ENCODE assay signal across 8 cellular contexts in the genomic region with DNA sequence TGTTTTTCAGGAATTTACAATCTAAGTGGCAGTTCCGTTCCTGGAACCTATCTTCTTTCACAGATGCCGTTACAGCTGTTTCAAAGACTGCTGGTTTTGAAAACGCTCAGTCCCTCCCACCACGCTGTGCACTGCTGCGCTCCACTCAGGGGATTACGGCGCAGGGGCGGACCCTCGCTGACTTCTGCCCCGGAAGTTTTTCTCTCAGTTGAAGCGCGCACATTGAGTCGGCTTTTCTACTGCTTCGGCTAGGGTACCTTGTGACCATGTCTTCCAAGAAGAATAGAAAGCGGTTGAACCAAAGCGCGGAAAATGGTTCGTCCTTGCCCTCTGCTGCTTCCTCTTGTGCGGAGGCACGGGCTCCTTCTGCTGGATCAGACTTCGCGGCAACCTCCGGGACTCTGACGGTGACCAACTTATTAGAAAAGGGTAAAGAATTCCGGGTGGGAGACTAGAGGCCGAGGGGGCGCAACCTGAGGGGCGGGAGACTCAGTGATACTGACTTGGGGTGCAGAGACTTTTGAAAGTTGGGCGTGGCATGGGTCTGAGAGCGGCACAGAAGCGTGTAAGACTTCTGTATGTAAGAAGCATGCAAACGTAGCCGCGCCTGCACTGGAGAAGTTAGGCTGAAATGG. TPM values are rescaled to one million over a fixed set of nuclear protein-coding genes. Genes with fewer than 3 reads are reported as not detected.
DNase-seq lines count a peak whose midpoint lies in the region; ATAC-seq and TF ChIP-seq lines count a peak whose summit lies in the region.

No MANE protein-coding gene starts in this region.

- H3K9me3 Mint-ChIP-seq in HFFc6 (no peaks in the 10 kb centered on the region), glutamatergic neuron (ENCODE audit: unreplicated experiment) (no peaks in the 10 kb centered on the region), osteocyte (ENCODE audit: unreplicated experiment) (no peaks in the 10 kb centered on the region)
- no peaks in the 10 kb centered on the region for H3K9me3 Mint-ChIP-seq in activated naive CD4-positive, alpha-beta T cell treated with anti-CD3 and anti-CD28 coated beads, Interleukin-2, amount 50 U/mL, for 72 hours

- peak overlapping the region; percentile 75; the same call in 1 of the 2 replicates for H3K9ac ChIP-seq in SK-N-SH

- no peak overlapping the region for H3K4me3 Mint-ChIP-seq in HFFc6
- peak overlapping the region; percentile 97 for H3K4me3 Mint-ChIP-seq in glutamatergic neuron (ENCODE audit: unreplicated experiment)
- no peak overlapping the region for H3K4me3 Mint-ChIP-seq in osteocyte (ENCODE audit: unreplicated experiment)

- peak overlapping the region; percentile 94 for H2AFZ ChIP-seq in SK-N-SH (ENCODE audit: low read depth)

- peak overlapping the region; percentile 98 for H3K4me3 ChIP-seq in NB4 (ENCODE audit: low read depth, low read length)
- peak overlapping the region; percentile 77 to 96 for H3K4me3 ChIP-seq in SK-N-SH (ENCODE audit: low read depth in 2 of 2, low read length in 1 of 2)
- peak overlapping the region; percentile 91 to 99 for H3K4me3 ChIP-seq in tibial artery

- peaks cover 21% of the 10 kb centered on the region for H3K4me1 Mint-ChIP-seq in HFFc6 (ENCODE audit: low read depth)
- H3K4me1 Mint-ChIP-seq in glutamatergic neuron (ENCODE audit: low read depth, unreplicated experiment) = peaks cover 1% of the 10 kb centered on the region
- peaks cover 10% of the 10 kb centered on the region for H3K4me1 Mint-ChIP-seq in osteocyte (ENCODE audit: unreplicated experiment)

- WGBS in SK-N-SH (ENCODE audit: low lambda C conversion rate) = 1% methylated on average over 34 of the region's 34 CpGs

- H3K9me2 ChIP-seq in SK-N-SH = no peaks in the 10 kb centered on the region

- H3K79me2 ChIP-seq in SK-N-SH (ENCODE audit: insufficient read depth) = peaks cover 76% of the 10 kb centered on the region

- TF ChIP-seq POLR2A in NB4 (IDR thresholded peaks at IDR 0.05; ENCODE audit: extremely low read depth, insufficient read length) = no peak

- POLR2A ChIA-PET in SK-N-SH (lab: Yijun Ruan, JAX) = interaction anchor here (1.2 to 1.3 kb wide), 2 partner anchors 9 to 190 kb away, joined by 4 to 5 read pairs; a partner anchor contains a TSS

- TF ChIP-seq RAD21 in SK-N-SH (IDR thresholded peaks at IDR 0.05; ENCODE audit: low read length) = no peak

- intact Hi-C loops in tibial artery (cut with DNase I; ENCODE audit: low total_unique reads) = loop anchor here (5.0 kb wide), 1 partner anchor 166 kb away; no protein-coding TSS in a partner anchor

- H3K36me3 Mint-ChIP-seq in HFFc6 (ENCODE audit: low read depth) (no peaks in the 10 kb centered on the region), glutamatergic neuron (ENCODE audit: unreplicated experiment) (no peaks in the 10 kb centered on the region), osteocyte (ENCODE audit: unreplicated experiment) (no peaks in the 10 kb centered on the region)
- peaks cover 0 to 15% of the 10 kb centered on the region in 2 donors for H3K36me3 Mint-ChIP-seq in activated naive CD4-positive, alpha-beta T cell treated with anti-CD3 and anti-CD28 coated beads, Interleukin-2, amount 50 U/mL, for 72 hours

- peaks cover 7% of the 10 kb centered on the region in 2 experiments; a peak in 3 of 4 replicates for H3K4me1 ChIP-seq in SK-N-SH (ENCODE audit: control insufficient read depth in 1 of 2, insufficient read depth in 2 of 2, low read depth in 1 of 2, low read length in 1 of 2)
- H3K4me1 ChIP-seq in tibial artery = peaks cover 0 to 26% (median 19%) of the 10 kb centered on the region in 4 donors

- DNase-seq in GM04504 (ENCODE audit: low read depth) = peak; percentile 66
- peak; percentile 75 for DNase-seq in HFFc6
- peak; percentile 92 for DNase-seq in NB4 (ENCODE audit: low read depth)
- DNase-seq in SK-N-SH = peak; percentile 83
- peak; percentile 84 to 86 for DNase-seq in activated naive CD4-positive, alpha-beta T cell treated with anti-CD3 and anti-CD28 coated beads, Interleukin-2, amount 50 U/mL, for 72 hours (ENCODE audit: low spot score in 2 of 2)
- peak; percentile 85 for DNase-seq in glutamatergic neuron
- peak; percentile 91 for DNase-seq in osteocyte (ENCODE audit: extremely low spot score, unreplicated experiment)
- DNase-seq in tibial artery = peak; percentile 82 to 88

- H3K27ac Mint-ChIP-seq in HFFc6 = peak overlapping the region; percentile 85
- peak overlapping the region; percentile 95 to 97 for H3K27ac Mint-ChIP-seq in activated naive CD4-positive, alpha-beta T cell treated with anti-CD3 and anti-CD28 coated beads, Interleukin-2, amount 50 U/mL, for 72 hours
- peak overlapping the region; percentile 69 for H3K27ac Mint-ChIP-seq in glutamatergic neuron (ENCODE audit: unreplicated experiment)
- peak overlapping the region; percentile 93 for H3K27ac Mint-ChIP-seq in osteocyte (ENCODE audit: unreplicated experiment)

- no peak for TF ChIP-seq EP300 in SK-N-SH (IDR thresholded peaks at IDR 0.05; ENCODE audit: borderline replicate concordance in 1 of 2, low read depth in 1 of 2, low read length in 1 of 2)

- H3K27ac ChIP-seq in SK-N-SH (ENCODE audit: low read depth in 2 of 2, low read length in 1 of 2) (peak overlapping the region; percentile 67 to 95), tibial artery (peak overlapping the region; percentile 68 to 81)

- peaks cover 13% of the 10 kb centered on the region for H3F3A ChIP-seq in SK-N-SH (replicated peaks; ENCODE audit: insufficient read depth)

- H4K20me1 ChIP-seq in SK-N-SH (ENCODE audit: insufficient read depth) = no peaks in the 10 kb centered on the region

- TF ChIP-seq CTCF in HFFc6 (IDR thresholded peaks at IDR 0.05) (no peak), NB4 (IDR thresholded peaks at IDR 0.05; ENCODE audit: low read depth, low read length) (no peak), SK-N-SH (IDR thresholded peaks at IDR 0.05) (no peak; the same call in 1 of the 2 replicates), glutamatergic neuron (IDR thresholded peaks at IDR 0.05; ENCODE audit: partially characterized antibody, unreplicated experiment) (no peak), osteocyte (IDR thresholded peaks at IDR 0.05) (no peak), tibial artery (IDR thresholded peaks at IDR 0.05) (no peak)

- H3K27me3 Mint-ChIP-seq in HFFc6 (ENCODE audit: insufficient read depth) (no peaks in the 10 kb centered on the region), glutamatergic neuron (ENCODE audit: unreplicated experiment) (no peaks in the 10 kb centered on the region), osteocyte (ENCODE audit: unreplicated experiment) (no peaks in the 10 kb centered on the region)

- H3K27me3 ChIP-seq in SK-N-SH (ENCODE audit: insufficient read depth) (no peaks in the 10 kb centered on the region), tibial artery (no peaks in the 10 kb centered on the region)

- H3K36me3 ChIP-seq in SK-N-SH (replicated peaks in 1 of 2; ENCODE audit: control insufficient read depth in 1 of 2, insufficient read depth in 2 of 2, low read length in 1 of 2) (no peaks in the 10 kb centered on the region), tibial artery (peaks cover 0 to 3% (median 0%) of the 10 kb centered on the region in 3 donors)

- H3K4me2 ChIP-seq in SK-N-SH = peak overlapping the region; percentile 81

- H3K9me3 ChIP-seq in SK-N-SH (no peaks in the 10 kb centered on the region), tibial artery (no peaks in the 10 kb centered on the region)

- CTCF ChIA-PET in SK-N-SH (lab: Yijun Ruan, JAX) = interaction anchor here (0.9 to 4.6 kb wide), 6 partner anchors 8 to 222 kb away, joined by 3 to 43 read pairs (median 5); no protein-coding TSS in a partner anchor

- ATAC-seq in activated naive CD4-positive, alpha-beta T cell treated with anti-CD3 and anti-CD28 coated beads, Interleukin-2, amount 50 U/mL, for 72 hours = peak; percentile 97 to 98

TF ChIP-seq in SK-N-SH, 30 proteins besides CTCF, POLR2A, EP300 and RAD21 (continues in another document):
- TF ChIP-seq FOXM1 (IDR thresholded peaks at IDR 0.05; ENCODE audit: low read depth) (peak; percentile 83; the same call in 1 of the 2 replicates), YY1 (IDR thresholded peaks at IDR 0.05; ENCODE audit: low read depth) (no peak; the same call in 1 of the 2 replicates), RXRA (IDR thresholded peaks at IDR 0.05; ENCODE audit: borderline replicate concordance, low read depth) (no peak), ELF1 (IDR thresholded peaks at IDR 0.05) (peak; percentile 50; the same call in 1 of the 2 replicates), TEAD4 (IDR thresholded peaks at IDR 0.05; ENCODE audit: borderline replicate concordance, insufficient read depth) (no peak), TCF12 (IDR thresholded peaks at IDR 0.05) (no peak), MEF2A (IDR thresholded peaks at IDR 0.05; ENCODE audit: borderline replicate concordance, low read depth) (no peak), GABPA (IDR thresholded peaks at IDR 0.05; ENCODE audit: low read depth) (peak; percentile 87), SIN3A (IDR thresholded peaks at IDR 0.05; ENCODE audit: borderline replicate concordance, low read depth, low read length) (peak; percentile 95), RCOR1 (IDR thresholded peaks at IDR 0.05; ENCODE audit: low read length) (no peak)
- TF ChIP-seq, protein P1, sequence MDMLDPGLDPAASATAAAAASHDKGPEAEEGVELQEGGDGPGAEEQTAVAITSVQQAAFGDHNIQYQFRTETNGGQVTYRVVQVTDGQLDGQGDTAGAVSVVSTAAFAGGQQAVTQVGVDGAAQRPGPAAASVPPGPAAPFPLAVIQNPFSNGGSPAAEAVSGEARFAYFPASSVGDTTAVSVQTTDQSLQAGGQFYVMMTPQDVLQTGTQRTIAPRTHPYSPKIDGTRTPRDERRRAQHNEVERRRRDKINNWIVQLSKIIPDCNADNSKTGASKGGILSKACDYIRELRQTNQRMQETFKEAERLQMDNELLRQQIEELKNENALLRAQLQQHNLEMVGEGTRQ (IDR thresholded peaks at IDR 0.05; ENCODE audit: borderline replicate concordance, low read depth, low read length) = no peak

RNA-seq across cellular contexts. Expression of a gene that starts 0.6 kb away (rescaled TPM):
- total RNA-seq in HFFc6 (2021; fragmentation: NEBNext Ultra II Directional; extraction: Animal tissue kit (Norgen Biotek cat#: 25700)) = 1 to 10 TPM; 1.9 to 4.4 (median 3.5) TPM
- polyA plus RNA-seq in SK-N-SH (2012; rRNA removed) = 10.1 and 10.5 TPM in 2 replicates
- 9.1 and 9.6 TPM in 2 replicates for polyA plus RNA-seq in SK-N-SH (2012; cell fraction: cytosol; rRNA removed)
- 10.1 and 10.4 TPM in 2 replicates for polyA plus RNA-seq in SK-N-SH (2012; cell fraction: nucleus; rRNA removed)
- total RNA-seq in activated naive CD4-positive, alpha-beta T cell treated with anti-CD3 and anti-CD28 coated beads, Interleukin-2, amount 50 U/mL, for 72 hours = 10 to 100 TPM in 1 of 2 donors, 1 to 10 TPM in 1; 4.4 to 14.8 TPM
- total RNA-seq in glutamatergic neuron (ENCODE audit: unreplicated experiment) = 4.0 TPM
- total RNA-seq in osteocyte = 4.8 and 6.9 TPM in 2 replicates

Comparison
In these comparisons a context has a peak if more than half of its experiments do, and no peak if none do; other contexts are left out.
1. Peak in every context shown above with its lines: DNase-seq, ATAC-seq, H3K4me3 ChIP-seq and H3K27ac ChIP-seq.